8 cellular contexts compared by ENCODE assay signal in genomic region chr10:24209946-24210491, GRCh38. TPM values are rescaled to one million over a fixed set of nuclear protein-coding genes. Genes with fewer than 3 reads are reported as not detected.
DNase-seq lines count a peak whose midpoint lies in the region; ATAC-seq and TF ChIP-seq lines count a peak whose summit lies in the region.

No MANE protein-coding gene starts in this region.

- H3K27ac ChIP-seq in breast epithelium (peak overlapping the region; percentile 91 to 95), mesenchymal stem cell (ENCODE audit: low read length, poor library complexity, severe bottlenecking) (no peak overlapping the region), thoracic aorta (peak overlapping the region in 1 of 2 donors; percentile 60)

- H3K4me1 ChIP-seq in breast epithelium, result peaks cover 3 to 5% of the 10 kb centered on the region in 2 donors
- peaks cover 5% of the 10 kb centered on the region for H3K4me1 ChIP-seq in mesenchymal stem cell (ENCODE audit: control insufficient read depth, insufficient read depth, low read depth, low read length)
- peaks cover 3 to 46% of the 10 kb centered on the region in 2 donors for H3K4me1 ChIP-seq in thoracic aorta (ENCODE audit: control insufficient read depth in 1 of 2, low read depth in 2 of 2)

- in situ Hi-C loops in GM13977 (cut with MboI; ENCODE audit: low pct_unique_long_range_greater_than_20kb, low sequenced_read_pairs, unreplicated experiment) (no loop called here), KBM-7 (cut with MboI; ENCODE audit: low pct_unique_long_range_greater_than_20kb, low sequenced_read_pairs) (no loop called here)

- H3K36me3 ChIP-seq in breast epithelium (no peaks in the 10 kb centered on the region), mesenchymal stem cell (ENCODE audit: control insufficient read depth in 1 of 2, insufficient read depth in 2 of 2, low read depth in 1 of 2, low read length in 2 of 2) (no peaks in the 10 kb centered on the region), thoracic aorta (no peaks in the 10 kb centered on the region)

- H2BK12ac ChIP-seq in mesenchymal stem cell (ENCODE audit: low read length in 2 of 2), result no peak overlapping the region

- no peaks in the 10 kb centered on the region for H3K9me3 ChIP-seq in breast epithelium
- H3K9me3 ChIP-seq in mesenchymal stem cell (ENCODE audit: control insufficient read depth, low read length), result no peaks in the 10 kb centered on the region
- no peaks in the 10 kb centered on the region for H3K9me3 ChIP-seq in thoracic aorta

- H3K14ac ChIP-seq in mesenchymal stem cell (ENCODE audit: low read length in 2 of 2), result no peak overlapping the region

- ATAC-seq in GM21825 (IDR thresholded peaks at IDR 0.05; ENCODE audit: unreplicated experiment), result peak; percentile 61
- ATAC-seq in thoracic aorta (ENCODE audit: insufficient number of reproducible peaks, low FRiP score, low read depth), result no peak

- intact Hi-C loops in breast epithelium (cut with DNase I; ENCODE audit: low total_unique reads), result loop anchor here (10.0 kb wide), 1 partner anchor 215 kb away; no protein-coding TSS in a partner anchor

- no peak for TF ChIP-seq POLR2A in breast epithelium (IDR thresholded peaks at IDR 0.05)

- peak overlapping the region; percentile 87 for H3K4me2 ChIP-seq in mesenchymal stem cell (ENCODE audit: low read length, poor library complexity, severe bottlenecking)

- no peak overlapping the region for H2BK15ac ChIP-seq in mesenchymal stem cell (ENCODE audit: low read depth, poor library complexity, severe bottlenecking)

- no peak overlapping the region for H4K91ac ChIP-seq in mesenchymal stem cell (ENCODE audit: low read length)

- H2AK5ac ChIP-seq in mesenchymal stem cell (ENCODE audit: low read length, severe bottlenecking), result no peak overlapping the region

- DNase-seq in GM13977 (ENCODE audit: low spot score) (peak; percentile 81), KBM-7 (peak; percentile 25), breast epithelium (ENCODE audit: low spot score in 2 of 2) (no peak), mesenchymal stem cell (peak; percentile 52), thoracic aorta (ENCODE audit: low spot score) (no peak), foreskin melanocyte (no peak), NCI-H2081 treated with DMSO at 0.1 percent for 48 hours (lab: John Stamatoyannopoulos, UW) (no peak)

- H3K79me1 ChIP-seq in mesenchymal stem cell (replicated peaks; ENCODE audit: low read length, poor library complexity, severe bottlenecking), result no peaks in the 10 kb centered on the region

- peak overlapping the region in 1 of 2 experiments; percentile 24 for H3K18ac ChIP-seq in mesenchymal stem cell (ENCODE audit: low read depth in 1 of 2, low read length in 2 of 2)

- 4% methylated on average over 7 of the region's 12 CpGs for WGBS in mesenchymal stem cell

- TF ChIP-seq CTCF in GM13977 (IDR thresholded peaks at IDR 0.05; ENCODE audit: extremely low read depth, insufficient read depth, missing control alignments) (no peak), breast epithelium (IDR thresholded peaks at IDR 0.05) (no peak), thoracic aorta (IDR thresholded peaks at IDR 0.05) (no peak)

- H3K4me3 ChIP-seq in breast epithelium (peak overlapping the region; percentile 45 to 64 (median 57)), mesenchymal stem cell (ENCODE audit: insufficient read depth in 1 of 2, low read depth in 1 of 2, low read length in 2 of 2) (peak overlapping the region in 1 of 2 experiments; percentile 78), thoracic aorta (peak overlapping the region; percentile 72)

- no peak overlapping the region for H3K4ac ChIP-seq in mesenchymal stem cell (ENCODE audit: low read depth in 1 of 2, low read length in 2 of 2)

- H3K23ac ChIP-seq in mesenchymal stem cell (ENCODE audit: low read length in 2 of 2), result no peak overlapping the region

- peak overlapping the region; percentile 37 for H2AFZ ChIP-seq in mesenchymal stem cell (ENCODE audit: low read depth, low read length)

- peak overlapping the region; percentile 89 for H3K9ac ChIP-seq in mesenchymal stem cell (ENCODE audit: low read length)

- peak overlapping the region; percentile 27 for H4K8ac ChIP-seq in mesenchymal stem cell (ENCODE audit: low read length)

- H3K27me3 ChIP-seq in breast epithelium (no peaks in the 10 kb centered on the region), mesenchymal stem cell (ENCODE audit: control insufficient read depth in 1 of 2, insufficient read depth in 1 of 2, low read length in 2 of 2) (peaks cover 0 to 6% of the 10 kb centered on the region in 2 experiments), thoracic aorta (replicated peaks; ENCODE audit: insufficient read depth) (no peaks in the 10 kb centered on the region)

- H2BK120ac ChIP-seq in mesenchymal stem cell (ENCODE audit: low read depth, low read length), result no peak overlapping the region

- no peak overlapping the region for H2BK5ac ChIP-seq in mesenchymal stem cell (ENCODE audit: low read depth, low read length, poor library complexity, severe bottlenecking)

RNA-seq across cellular contexts. Expression of gene KIAA1217, which starts 1.1 kb away (rescaled TPM):
- total RNA-seq in breast epithelium, result 100 to 1,000 TPM in 1 of 3 donors, 10 to 100 TPM in 2; 19.7 to 154 (median 83.6) TPM
- polyA plus RNA-seq in mesenchymal stem cell (2013, experiment 1 of 2), result 2.4 TPM
- 2.3 TPM for polyA plus RNA-seq in mesenchymal stem cell (2013, experiment 2 of 2)
- 10 to 100 TPM; 15.2 to 15.6 TPM for total RNA-seq in thoracic aorta

Comparison
In these comparisons a context has a peak if more than half of its experiments do, and no peak if none do; other contexts are left out.
1. DNase-seq: peak in GM13977 (single experiment), KBM-7 (single experiment) and mesenchymal stem cell (single experiment); none in breast epithelium (0 of 2), thoracic aorta (single experiment), foreskin melanocyte (single experiment) and NCI-H2081 treated with DMSO at 0.1 percent for 48 hours (single experiment).